Comparison of ENCODE assay signal across 16 cellular contexts in genomic region chr6:154653385-154653784, GRCh38.
DNase-seq lines count a peak whose midpoint lies in the region; ATAC-seq, FAIRE-seq and TF ChIP-seq lines count a peak whose summit lies in the region.
"Had no signal": no experiment of that assay in that cellular context is flagged by ENCODE, and none has a peak within 500 bp of the region (broad histone marks: within the 10 kb centered on the region; RNA-seq: fewer than 3 reads in every experiment).

No MANE protein-coding gene starts in this region.

- H3K27ac ChIP-seq in CD4-positive, CD25-positive, alpha-beta regulatory T cell (ENCODE audit: insufficient read depth, low read length, poor library complexity, severe bottlenecking): no peak overlapping the region
- H3K27ac ChIP-seq in ascending aorta (peak overlapping the region; percentile 57), pancreas (peak overlapping the region in 2 of 4 donors; percentile 61 to 62)
- no peak overlapping the region for H3K27ac ChIP-seq in CD8-positive, alpha-beta T cell (ENCODE audit: low read depth, low read length)
- no peak overlapping the region for H3K27ac ChIP-seq in CD4-positive, alpha-beta T cell (ENCODE audit: low read depth, low read length)
- H3K27ac ChIP-seq: neutrophil had no signal

- DNase-seq in CD4-positive, CD25-positive, alpha-beta regulatory T cell: no peak
- DNase-seq in ascending aorta (ENCODE audit: low spot score in 2 of 2) (no peak), fibroblast of the conjunctiva (ENCODE audit: low read depth) (peak; percentile 6), pancreas (no peak), NCI-H69 (lab: John Stamatoyannopoulos, UW) (no peak)
- DNase-seq in CD8-positive, alpha-beta T cell: no peak
- DNase-seq in CD4-positive, alpha-beta T cell: no peak
- DNase-seq: activated CD4-positive, alpha-beta T cell treated with anti-CD3 and anti-CD28 coated beads for 36 hours; head of caudate nucleus; left ventricle myocardium superior; stimulated activated CD8-positive, alpha-beta memory T cell treated with anti-CD3 and anti-CD28 coated beads, Interleukin-4, amount 100 ng/mL, for 48 hours had no signal

- no peaks in the 10 kb centered on the region for H3K27me3 ChIP-seq in CD4-positive, CD25-positive, alpha-beta regulatory T cell (ENCODE audit: control insufficient read depth, insufficient read depth, low read length)
- H3K27me3 ChIP-seq in ascending aorta: no peaks in the 10 kb centered on the region
- H3K27me3 ChIP-seq in pancreas: no peaks in the 10 kb centered on the region
- no peaks in the 10 kb centered on the region for H3K27me3 ChIP-seq in CD8-positive, alpha-beta T cell (ENCODE audit: insufficient read depth, low read length)
- no peaks in the 10 kb centered on the region for H3K27me3 ChIP-seq in CD4-positive, alpha-beta T cell (ENCODE audit: control insufficient read depth, insufficient read depth, low read length)
- H3K27me3 ChIP-seq: neutrophil had no signal

- H3K4me3 ChIP-seq in CD4-positive, CD25-positive, alpha-beta regulatory T cell (ENCODE audit: low read depth, low read length): no peak overlapping the region
- H3K4me3 ChIP-seq in ascending aorta: no peak overlapping the region
- H3K4me3 ChIP-seq in pancreas: no peak overlapping the region
- no peak overlapping the region for H3K4me3 ChIP-seq in CD8-positive, alpha-beta T cell (ENCODE audit: low read depth, low read length)
- H3K4me3 ChIP-seq: adrenal gland had no signal

- peaks cover 9% of the 10 kb centered on the region for H3K4me1 ChIP-seq in CD4-positive, CD25-positive, alpha-beta regulatory T cell (ENCODE audit: control insufficient read depth, insufficient read depth, low read length, poor library complexity, severe bottlenecking)
- H3K4me1 ChIP-seq in ascending aorta (peaks cover 4 to 13% of the 10 kb centered on the region in 2 donors), pancreas (peaks cover 0 to 12% (median 7%) of the 10 kb centered on the region in 3 donors)
- no peaks in the 10 kb centered on the region for H3K4me1 ChIP-seq in CD8-positive, alpha-beta T cell (ENCODE audit: insufficient read depth, low read length)

- FAIRE-seq in pancreas (lab: Jason Lieb, UNC): no peak
- FAIRE-seq: GM12892 had no signal

- no peaks in the 10 kb centered on the region for H3K27me3 Mint-ChIP-seq in CD4-positive, CD25-positive, alpha-beta regulatory T cell
- no peaks in the 10 kb centered on the region for H3K27me3 Mint-ChIP-seq in CD8-positive, alpha-beta T cell (ENCODE audit: low read depth)
- H3K27me3 Mint-ChIP-seq in CD4-positive, alpha-beta T cell: no peaks in the 10 kb centered on the region

- peaks cover 0 to 2% (median 0%) of the 10 kb centered on the region in 7 donors for H3K9me3 Mint-ChIP-seq in CD4-positive, CD25-positive, alpha-beta regulatory T cell
- H3K9me3 Mint-ChIP-seq in CD8-positive, alpha-beta T cell: no peaks in the 10 kb centered on the region
- H3K9me3 Mint-ChIP-seq in CD4-positive, alpha-beta T cell: no peaks in the 10 kb centered on the region
- H3K9me3 Mint-ChIP-seq: T-helper 1 cell treated with Interleukin-12 subunit alpha and Interleukin-12 subunit beta and Interleukin-4 antibody, amounts not matched to agents 30 μg/mL and 1 μg/mL, for 36 hours had no signal

- WGBS in pancreas, 2 donors: 56 to 61% methylated on average over 3 of the region's 3 CpGs

- no peaks in the 10 kb centered on the region for H3K36me3 ChIP-seq in CD4-positive, CD25-positive, alpha-beta regulatory T cell (ENCODE audit: control insufficient read depth, insufficient read depth, low read length)
- no peaks in the 10 kb centered on the region for H3K36me3 ChIP-seq in ascending aorta
- no peaks in the 10 kb centered on the region for H3K36me3 ChIP-seq in pancreas
- H3K36me3 ChIP-seq in CD8-positive, alpha-beta T cell (ENCODE audit: insufficient read depth, low read length): no peaks in the 10 kb centered on the region
- H3K36me3 ChIP-seq: adrenal gland, neutrophil had no signal

- H3K27ac Mint-ChIP-seq in CD4-positive, CD25-positive, alpha-beta regulatory T cell: peak overlapping the region in 2 of 3 donors; percentile 49 to 65
- no peak overlapping the region for H3K27ac Mint-ChIP-seq in CD8-positive, alpha-beta T cell
- H3K27ac Mint-ChIP-seq in CD4-positive, alpha-beta T cell: no peak overlapping the region
- H3K27ac Mint-ChIP-seq: activated CD4-positive, alpha-beta T cell treated with anti-CD3 and anti-CD28 coated beads for 36 hours; T-helper 1 cell treated with Interleukin-12 subunit alpha and Interleukin-12 subunit beta and Interleukin-4 antibody, amounts not matched to agents 30 μg/mL and 1 μg/mL, for 36 hours had no signal

- no peaks in the 10 kb centered on the region for H3K36me3 Mint-ChIP-seq in CD4-positive, CD25-positive, alpha-beta regulatory T cell
- no peaks in the 10 kb centered on the region for H3K36me3 Mint-ChIP-seq in CD8-positive, alpha-beta T cell
- no peaks in the 10 kb centered on the region for H3K36me3 Mint-ChIP-seq in CD4-positive, alpha-beta T cell (ENCODE audit: low read depth)

- H3K9me3 ChIP-seq in CD4-positive, CD25-positive, alpha-beta regulatory T cell (ENCODE audit: control insufficient read depth in 2 of 2, low read length in 2 of 2): no peaks in the 10 kb centered on the region
- H3K9me3 ChIP-seq in ascending aorta (no peaks in the 10 kb centered on the region), pancreas (no peaks in the 10 kb centered on the region)
- H3K9me3 ChIP-seq in CD8-positive, alpha-beta T cell (ENCODE audit: low read length): no peaks in the 10 kb centered on the region
- no peaks in the 10 kb centered on the region for H3K9me3 ChIP-seq in CD4-positive, alpha-beta T cell (ENCODE audit: control insufficient read depth, low read length)
- H3K9me3 ChIP-seq: adrenal gland, neutrophil had no signal

- no peak for ATAC-seq in CD4-positive, CD25-positive, alpha-beta regulatory T cell (ENCODE audit: low read depth in 2 of 2)
- peak in 3 of 4 donors; percentile 22 to 38 (median 27) for ATAC-seq in pancreas
- ATAC-seq in CD8-positive, alpha-beta T cell: no peak
- no peak for ATAC-seq in HG03108 (IDR thresholded peaks at IDR 0.05; ENCODE audit: unreplicated experiment)
- ATAC-seq in CD4-positive, alpha-beta T cell (ENCODE audit: poor library complexity): no peak
- ATAC-seq: activated CD4-positive, alpha-beta T cell treated with anti-CD3 and anti-CD28 coated beads for 36 hours had no signal

- peak overlapping the region in 1 of 4 donors; percentile 9 for H3K4me3 Mint-ChIP-seq in CD4-positive, CD25-positive, alpha-beta regulatory T cell
- no peak overlapping the region for H3K4me3 Mint-ChIP-seq in CD8-positive, alpha-beta T cell
- no peak overlapping the region for H3K4me3 Mint-ChIP-seq in CD4-positive, alpha-beta T cell
- H3K4me3 Mint-ChIP-seq: activated CD4-positive, alpha-beta T cell treated with anti-CD3 and anti-CD28 coated beads for 36 hours; T-helper 1 cell treated with Interleukin-12 subunit alpha and Interleukin-12 subunit beta and Interleukin-4 antibody, amounts not matched to agents 30 μg/mL and 1 μg/mL, for 36 hours had no signal

- POLR2A ChIA-PET in CD8-positive, alpha-beta T cell (lab: Charles Lee): no interaction called here
- POLR2A ChIA-PET in CD4-positive, alpha-beta T cell (lab: Charles Lee): no interaction called here

- intact Hi-C loops in ascending aorta (cut with DNase I): loop anchor here (5.0 kb wide), 1 partner anchor 141 kb away; the partner anchor contains the start of gene CNKSR3
- intact Hi-C loops in pancreas (cut with DNase I): no loop called here
- intact Hi-C loops in CD8-positive, alpha-beta T cell (cut with DNase I, micrococcal nuclease): no loop called here
- intact Hi-C loops in CD4-positive, alpha-beta T cell (cut with DNase I, micrococcal nuclease): no loop called here

- CTCF ChIA-PET in CD8-positive, alpha-beta T cell (lab: Charles Lee): no interaction called here
- CTCF ChIA-PET in CD4-positive, alpha-beta T cell (lab: Charles Lee): no interaction called here

- TF ChIP-seq CTCF in ascending aorta (IDR thresholded peaks at IDR 0.05) (no peak), pancreas (IDR thresholded peaks at IDR 0.05) (no peak)
- TF ChIP-seq CTCF in CD8-positive, alpha-beta T cell (IDR thresholded peaks at IDR 0.05): no peak
- TF ChIP-seq CTCF in CD4-positive, alpha-beta T cell (IDR thresholded peaks at IDR 0.05): no peak

- peaks cover 0 to 23% (median 17%) of the 10 kb centered on the region in 4 donors for H3K4me1 Mint-ChIP-seq in CD4-positive, CD25-positive, alpha-beta regulatory T cell
- no peaks in the 10 kb centered on the region for H3K4me1 Mint-ChIP-seq in CD8-positive, alpha-beta T cell (ENCODE audit: low read depth)
- no peaks in the 10 kb centered on the region for H3K4me1 Mint-ChIP-seq in CD4-positive, alpha-beta T cell (ENCODE audit: low read depth)
- H3K4me1 Mint-ChIP-seq: activated CD4-positive, alpha-beta T cell treated with anti-CD3 and anti-CD28 coated beads for 36 hours had no signal

Comparison
In these comparisons a context has a peak if more than half of its experiments do, and no peak if none do; other contexts are left out.
1. ATAC-seq: peak in pancreas (3 of 4); none in CD4-positive, CD25-positive, alpha-beta regulatory T cell (0 of 2), CD8-positive, alpha-beta T cell (single experiment), HG03108 (single experiment) and CD4-positive, alpha-beta T cell (single experiment).
2. H3K27ac ChIP-seq: peak in ascending aorta (2 of 2); none in CD4-positive, CD25-positive, alpha-beta regulatory T cell (single experiment), CD8-positive, alpha-beta T cell (single experiment) and CD4-positive, alpha-beta T cell (single experiment).
3. H3K27ac Mint-ChIP-seq: peak in CD4-positive, CD25-positive, alpha-beta regulatory T cell (2 of 3); none in CD8-positive, alpha-beta T cell (single experiment) and CD4-positive, alpha-beta T cell (single experiment).